ENCODE assay signal across 15 cellular contexts in genomic region chr3:172549144-172549543, GRCh38. TPM values are rescaled to one million over a fixed set of nuclear protein-coding genes. Genes with fewer than 3 reads are reported as not detected.
"Had no signal": no experiment of that assay in that cellular context is flagged by ENCODE, and none has a peak within 500 bp of the region (broad histone marks: within the 10 kb centered on the region; RNA-seq: fewer than 3 reads in every experiment).

No MANE protein-coding gene starts in this region.

- ATAC-seq: activated CD4-positive, CD25-positive, alpha-beta regulatory T cell treated with anti-CD3 and anti-CD28 coated beads, Interleukin-2, amount 50 U/mL, for 24 hours; activated T-helper 17 cell treated with anti-CD3 and anti-CD28 coated beads, Interleukin-2, amount 50 U/mL, for 72 hours had no signal

- H3K4me3 ChIP-seq: breast epithelium, transverse colon had no signal

- H3K27me3 ChIP-seq: breast epithelium, transverse colon had no signal

- H3K36me3 ChIP-seq: breast epithelium, transverse colon had no signal

- H3K9me3 ChIP-seq: breast epithelium, transverse colon had no signal

- H3K27ac ChIP-seq: transverse colon had no signal

- DNase-seq: activated CD4-positive, alpha-beta T cell treated with anti-CD3 and anti-CD28 coated beads, Interleukin-2, amount 50 U/mL, for 4 hours; activated naive CD4-positive, alpha-beta T cell treated with Interleukin-2 at 50 U/mL for 16 hours; activated T-cell treated with anti-CD3 and anti-CD28 coated beads for 4 hours; aorta; hippocampal formation; stimulated activated CD4-positive, alpha-beta T cell treated with anti-CD3 and anti-CD28 coated beads, Interleukin-4, amount 100 ng/mL, for 1 hour; stimulated activated naive CD4-positive, alpha-beta T cell; substantia nigra; SW 1271; transverse colon had no signal

RNA-seq across cellular contexts. Expression of gene TNFSF10, which starts 25.9 kb away (rescaled TPM):
- total RNA-seq: neural crest cell, osteocyte had no signal
